Comparison of ENCODE assay signal across 10 cellular contexts in genomic region chr20:56171087-56172012, GRCh38.
DNase-seq lines count a peak whose midpoint lies in the region; ATAC-seq, FAIRE-seq and TF ChIP-seq lines count a peak whose summit lies in the region.
"Had no signal": no experiment of that assay in that cellular context is flagged by ENCODE, and none has a peak within 500 bp of the region (broad histone marks: within the 10 kb centered on the region; RNA-seq: fewer than 3 reads in every experiment).

No MANE protein-coding gene starts in this region.

- H3K27ac Mint-ChIP-seq in HFFc6 = no peak overlapping the region

- TF ChIP-seq CTCF in HFFc6 (IDR thresholded peaks at IDR 0.05) (peak; percentile 28; the same call in 1 of the 2 replicates), OCI-LY7 (conservative IDR thresholded peaks at IDR 0.05; ENCODE audit: low read length) (peak; percentile 57), epithelial cell of esophagus (IDR thresholded peaks at IDR 0.05; ENCODE audit: insufficient read depth, low read depth, low read length, missing control alignments) (peak; percentile 45), pancreas (IDR thresholded peaks at IDR 0.05) (peak in 2 of 4 donors; percentile 22)

- CTCF ChIA-PET in OCI-LY7 (lab: Charles Lee; ENCODE audit: unreplicated experiment) = no interaction called here

- ATAC-seq in pancreas (peak in 3 of 4 donors; percentile 51 to 73 (median 64)), HG03159 (IDR thresholded peaks at IDR 0.05; ENCODE audit: unreplicated experiment) (no peak), HG03460 (IDR thresholded peaks at IDR 0.05; ENCODE audit: unreplicated experiment) (no peak)

- H3K36me3 Mint-ChIP-seq in HFFc6 (ENCODE audit: low read depth) = no peaks in the 10 kb centered on the region; the same call in 1 of the 2 replicates

- H3K9me2 ChIP-seq in OCI-LY7 (ENCODE audit: insufficient read depth, low read length) = no peaks in the 10 kb centered on the region

- no TSS peak for BruUV-seq in OCI-LY7 (replicated peaks; lab: Mats Ljungman, UMichigan)

- no peak overlapping the region for H2AFZ ChIP-seq in OCI-LY7 (ENCODE audit: low read length)

- H3K4me3 Mint-ChIP-seq in HFFc6 = no peak overlapping the region

- DNase-seq in HFFc6 (no peak), OCI-LY7 (ENCODE audit: low spot score) (peak; percentile 10), epithelial cell of esophagus (ENCODE audit: low read depth) (peak; percentile 11), pancreas (peak in 1 of 6 donors; percentile 10), NCI-H2171 treated with DMSO at 0.1 percent for 48 hours (lab: John Stamatoyannopoulos, UW) (no peak), GM12891 (ENCODE audit: insufficient read length, low spot score) (no peak)
- DNase-seq: GOT3, KBM-7 had no signal

- no peak overlapping the region for H3K27ac ChIP-seq in OCI-LY7 (ENCODE audit: low read depth, low read length, poor library complexity, severe bottlenecking)
- H3K27ac ChIP-seq in pancreas = no peak overlapping the region

- no peaks in the 10 kb centered on the region for H4K20me1 ChIP-seq in OCI-LY7 (ENCODE audit: insufficient read depth, low read length)

- no peaks in the 10 kb centered on the region for H3K79me2 ChIP-seq in OCI-LY7 (ENCODE audit: insufficient read depth, low read depth, low read length)

- 43% methylated on average over 6 of the region's 6 CpGs for WGBS in pancreas, 2 donors

- POLR2A ChIA-PET in OCI-LY7 (lab: Charles Lee) = no interaction called here

- no peaks in the 10 kb centered on the region for H3K9me3 ChIP-seq in OCI-LY7 (ENCODE audit: low read length)
- no peaks in the 10 kb centered on the region for H3K9me3 ChIP-seq in pancreas

- H3K4me1 ChIP-seq in OCI-LY7 (ENCODE audit: insufficient read depth, low read length, poor library complexity, severe bottlenecking) (no peaks in the 10 kb centered on the region), pancreas (no peaks in the 10 kb centered on the region)

- no peaks in the 10 kb centered on the region for H3K27me3 Mint-ChIP-seq in HFFc6 (ENCODE audit: insufficient read depth)

- intact Hi-C loops in OCI-LY7 (cut with micrococcal nuclease; ENCODE audit: unreplicated experiment) (no loop called here), pancreas (cut with DNase I) (no loop called here)

- no peaks in the 10 kb centered on the region for H3K36me3 ChIP-seq in OCI-LY7 (ENCODE audit: insufficient read depth, low read length)
- H3K36me3 ChIP-seq in pancreas = no peaks in the 10 kb centered on the region

- FAIRE-seq in pancreas (lab: Jason Lieb, UNC) (no peak), GM12891 (lab: Jason Lieb, UNC) (no peak)

- TF ChIP-seq POLR2A in GM12891 (IDR thresholded peaks at IDR 0.05; ENCODE audit: low read depth, low read length) = no peak

- H3K4me1 Mint-ChIP-seq in HFFc6 (ENCODE audit: low read depth) = no peaks in the 10 kb centered on the region

- H3K27me3 ChIP-seq in pancreas = no peaks in the 10 kb centered on the region

- peaks cover 55% of the 10 kb centered on the region for H3K9me3 Mint-ChIP-seq in HFFc6

- H3K4me2 ChIP-seq in OCI-LY7 (ENCODE audit: low read length) = no peak overlapping the region

- no peak overlapping the region for H3K4me3 ChIP-seq in OCI-LY7 (ENCODE audit: low read depth, low read length, poor library complexity, severe bottlenecking)
- no peak overlapping the region for H3K4me3 ChIP-seq in epithelial cell of esophagus (ENCODE audit: low read length)
- H3K4me3 ChIP-seq in pancreas = no peak overlapping the region

TF ChIP-seq in GM12891, 5 proteins besides CTCF, POLR2A, EP300 and RAD21:
- no peak for TF ChIP-seq TAF1 (IDR thresholded peaks at IDR 0.05; ENCODE audit: low read depth, low read length)
- TF ChIP-seq SPI1 (IDR thresholded peaks at IDR 0.05; ENCODE audit: low read depth, low read length) = no peak
- TF ChIP-seq PAX5 (IDR thresholded peaks at IDR 0.05; ENCODE audit: insufficient read depth, low read length, severe bottlenecking) = no peak

Comparison
In these comparisons a context has a peak if more than half of its experiments do, and no peak if none do; other contexts are left out.
1. DNase-seq: peak in OCI-LY7 (single experiment) and epithelial cell of esophagus (single experiment); none in HFFc6 (single experiment), NCI-H2171 treated with DMSO at 0.1 percent for 48 hours (single experiment) and GM12891 (single experiment).
2. ATAC-seq: peak in pancreas (3 of 4); none in HG03159 (single experiment) and HG03460 (single experiment).